Comparison of ENCODE assay signal across 20 cellular contexts in the genomic region with DNA sequence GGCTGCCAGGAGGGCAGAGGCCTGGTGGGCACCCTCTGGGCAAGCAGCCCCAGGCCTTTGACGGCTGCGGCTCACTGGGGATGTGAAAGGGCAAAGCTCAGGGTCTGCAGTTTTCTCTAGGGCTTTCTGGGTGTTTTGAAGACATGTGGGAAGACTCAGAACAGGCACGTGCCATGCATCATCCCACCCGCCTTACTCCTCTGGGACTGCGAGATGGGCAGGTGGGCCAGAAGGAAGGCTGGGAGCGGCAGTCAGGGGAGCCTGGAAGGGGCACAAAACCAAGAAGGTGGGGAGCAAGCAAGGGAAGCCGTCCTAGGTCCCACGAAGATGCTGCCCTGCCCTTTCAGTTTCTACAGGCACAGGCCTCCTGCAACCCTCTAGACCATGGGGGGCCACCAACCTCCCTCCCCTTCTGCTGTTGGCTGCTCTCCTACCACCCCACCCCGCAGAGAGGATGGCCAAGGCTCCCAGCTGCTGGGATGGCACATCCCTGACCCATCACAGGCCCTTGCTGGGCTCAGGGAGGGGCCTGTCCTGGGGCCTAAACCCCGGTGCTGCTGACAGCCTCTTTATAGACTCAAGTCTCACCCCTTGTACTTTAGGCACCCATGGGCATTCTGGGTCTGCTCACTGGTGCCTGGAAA.
"Had no signal": no experiment of that assay in that cellular context is flagged by ENCODE, and none has a peak within 500 bp of the region (broad histone marks: within the 10 kb centered on the region; RNA-seq: fewer than 3 reads in every experiment).

No MANE protein-coding gene starts in this region.

- H3K4me1 ChIP-seq: body of pancreas, heart left ventricle, prostate gland, tibial nerve had no signal

- H3K36me3 Mint-ChIP-seq: activated naive CD4-positive, alpha-beta T cell treated with anti-CD3 and anti-CD28 coated beads, Interleukin-2, amount 10 ng/mL, durations not matched to agents 7 days and 5 days; mesothelial cell of epicardium; natural killer cell had no signal

- H3K27ac Mint-ChIP-seq: activated naive CD4-positive, alpha-beta T cell treated with anti-CD3 and anti-CD28 coated beads, Interleukin-2, amount 10 ng/mL, durations not matched to agents 7 days and 5 days; mesothelial cell of epicardium; natural killer cell had no signal

- H3K4me3 ChIP-seq: body of pancreas, cardiac muscle cell, heart left ventricle, lung, prostate gland, spleen, tibial nerve had no signal

- H3K27ac ChIP-seq: body of pancreas, cardiac muscle cell, epithelial cell of prostate, heart left ventricle, prostate gland, spleen, tibial nerve, WERI-Rb-1 had no signal

- DNase-seq: activated CD4-positive, alpha-beta T cell treated with anti-CD3 and anti-CD28 coated beads, Interleukin-2, amount 50 U/mL, for 4 hours; activated CD8-positive, alpha-beta memory T cell treated with anti-CD3 and anti-CD28 coated beads for 24 hours; activated CD8-positive, alpha-beta memory T cell treated with anti-CD3 and anti-CD28 coated beads, Interleukin-2, amount 50 U/mL, for 48 hours; activated effector memory CD4-positive, alpha-beta T cell treated with anti-CD3 and anti-CD28 coated beads, Interleukin-2, amount 50 U/mL, for 16 hours; activated naive CD4-positive, alpha-beta T cell treated with anti-CD3 and anti-CD28 coated beads, Interleukin-2, amount 10 ng/mL, durations not matched to agents 7 days and 5 days; activated T-cell treated with anti-CD3 and anti-CD28 coated beads, Interleukin-2, amount 50 U/mL, for 48 hours; body of pancreas; natural killer cell; spleen; stimulated activated CD4-positive, alpha-beta T cell treated with anti-CD3 and anti-CD28 coated beads, Interleukin-4, amount 100 ng/mL, for 1 hour; stimulated activated naive CD8-positive, alpha-beta T cell treated with anti-CD3 and anti-CD28 coated beads, Interleukin-15, amount 100 ng/mL, for 72 hours; T-helper 1 cell; WERI-Rb-1 had no signal

- H3K9me3 Mint-ChIP-seq: activated naive CD4-positive, alpha-beta T cell treated with anti-CD3 and anti-CD28 coated beads, Interleukin-2, amount 10 ng/mL, durations not matched to agents 7 days and 5 days; mesothelial cell of epicardium; natural killer cell; stimulated activated naive CD8-positive, alpha-beta T cell treated with anti-CD3 and anti-CD28 coated beads, Interleukin-15, amount 100 ng/mL, for 72 hours had no signal

- H3K27me3 Mint-ChIP-seq: stimulated activated naive CD8-positive, alpha-beta T cell treated with anti-CD3 and anti-CD28 coated beads, Interleukin-15, amount 100 ng/mL, for 72 hours had no signal

- H3K27me3 ChIP-seq: body of pancreas, cardiac muscle cell, heart left ventricle, spleen, tibial nerve had no signal

- H3K4me3 Mint-ChIP-seq: activated naive CD4-positive, alpha-beta T cell treated with anti-CD3 and anti-CD28 coated beads, Interleukin-2, amount 10 ng/mL, durations not matched to agents 7 days and 5 days; mesothelial cell of epicardium; natural killer cell; stimulated activated naive CD8-positive, alpha-beta T cell treated with anti-CD3 and anti-CD28 coated beads, Interleukin-15, amount 100 ng/mL, for 72 hours had no signal

- H3K4me1 Mint-ChIP-seq: activated naive CD4-positive, alpha-beta T cell treated with anti-CD3 and anti-CD28 coated beads, Interleukin-2, amount 10 ng/mL, durations not matched to agents 7 days and 5 days; mesothelial cell of epicardium; natural killer cell had no signal

- ATAC-seq: body of pancreas; heart left ventricle; natural killer cell; stimulated activated naive CD8-positive, alpha-beta T cell treated with anti-CD3 and anti-CD28 coated beads, Interleukin-15, amount 100 ng/mL, for 72 hours had no signal
